27 cellular contexts compared by ENCODE assay signal in genomic region chr2:8242734-8243133, GRCh38.
A peak's percentile ranks its signal among the peaks of the same experiment; 100 is the strongest.
DNase-seq lines count a peak whose midpoint lies in the region; ATAC-seq and TF ChIP-seq lines count a peak whose summit lies in the region.
"Had no signal": no experiment of that assay in that cellular context is flagged by ENCODE, and none has a peak within 500 bp of the region (broad histone marks: within the 10 kb centered on the region; RNA-seq: fewer than 3 reads in every experiment).

No MANE protein-coding gene starts in this region.

- H2AK5ac ChIP-seq in IMR-90 (ENCODE audit: low read depth, low read length): no peak overlapping the region

- no peak for TF ChIP-seq POLR2A in IMR-90 (IDR thresholded peaks at IDR 0.05; ENCODE audit: low read depth, low read length)
- no peak for TF ChIP-seq POLR2A in gastrocnemius medialis (IDR thresholded peaks at IDR 0.05)

- DNase-seq in IMR-90 (peak; percentile 53), SK-N-MC (ENCODE audit: low read depth, low spot score) (no peak), fibroblast of mammary gland (ENCODE audit: low read depth) (peak; percentile 89), gastrocnemius medialis (no peak), ACHN (no peak)
- DNase-seq in NK-92 treated with Interleukin-12 subunit alpha and Interleukin-12 subunit beta, amount 100 ng/mL, for 24 hours (lab: John Stamatoyannopoulos, UW): no peak
- DNase-seq: activated CD4-positive, CD25-positive, alpha-beta regulatory T cell treated with anti-CD3 and anti-CD28 coated beads, Interleukin-2, amount 50 U/mL, for 72 hours; activated CD8-positive, alpha-beta T cell treated with anti-CD3 and anti-CD28 coated beads for 36 hours; activated naive CD8-positive, alpha-beta T cell treated with anti-CD3 and anti-CD28 coated beads, Interleukin-2, amount 10 ng/mL, durations not matched to agents 7 days and 5 days; body of pancreas; CD8-positive, alpha-beta T cell; cortex of kidney; DMS 273 treated with DMSO at 0.1 percent for 48 hours; GOT3; kidney glomerular epithelial cell; naive thymus-derived CD4-positive, alpha-beta T cell; NCI-H1436 treated with DMSO at 0.1 percent for 48 hours; NCI-H2107; NCI-H446 treated with DMSO at 0.1 percent for 48 hours; retina; stimulated activated CD4-positive, alpha-beta T cell treated with anti-CD3 and anti-CD28 coated beads, Interleukin-4, amount 100 ng/mL, for 4 hours; stimulated activated naive CD4-positive, alpha-beta T cell treated with Interleukin-2 at 50 U/mL for 16 hours; T-cell; thyroid gland had no signal

- H3K14ac ChIP-seq in IMR-90 (replicated peaks; ENCODE audit: low read depth, low read length): no peak overlapping the region

- no peak for TF ChIP-seq RAD21 in IMR-90 (IDR thresholded peaks at IDR 0.05; ENCODE audit: low read length)

- H4K8ac ChIP-seq in IMR-90 (ENCODE audit: low read depth in 2 of 2, low read length in 2 of 2): no peak overlapping the region

- no CpG with 5 or more reads among the region's 2 CpGs for WGBS in IMR-90 (ENCODE audit: extremely low coverage in 2 of 2, insufficient read length in 1 of 2), 2 experiments

- dilution Hi-C loops in IMR-90 (cut with HindIII; ENCODE audit: low sequenced_read_pairs, unreplicated experiment): no loop called here

- H2BK20ac ChIP-seq in IMR-90 (ENCODE audit: low read depth, low read length): no peak overlapping the region

- in situ Hi-C loops in IMR-90 (cut with MboI; ENCODE audit: low sequenced_read_pairs): no loop called here
- in situ Hi-C loops in gastrocnemius medialis (cut with MboI; ENCODE audit: low sequenced_read_pairs in 4 of 4): no loop called here
- in situ Hi-C loops in ACHN (cut with HindIII; ENCODE audit: low pct_ligation_motif_present, low pct_unique_long_range_greater_than_20kb, low sequenced_read_pairs): no loop called here

- no peaks in the 10 kb centered on the region for H3K79me1 ChIP-seq in IMR-90 (ENCODE audit: low read depth in 1 of 2, low read length in 2 of 2)

- no peak overlapping the region for H2BK15ac ChIP-seq in IMR-90 (ENCODE audit: low read depth, low read length)

- ATAC-seq in IMR-90 (ENCODE audit: low read depth) (no peak), gastrocnemius medialis (peak; percentile 59 to 65), GM19324 (IDR thresholded peaks at IDR 0.05; ENCODE audit: low FRiP score, unreplicated experiment) (no peak)
- ATAC-seq: activated CD8-positive, alpha-beta T cell treated with anti-CD3 and anti-CD28 coated beads for 36 hours; body of pancreas; CD8-positive, alpha-beta T cell; K562; naive thymus-derived CD4-positive, alpha-beta T cell; Panc1; T-cell had no signal

- intact Hi-C loops in IMR-90 (cut with micrococcal nuclease) (no loop called here), gastrocnemius medialis (cut with DNase I; ENCODE audit: low total_unique reads) (no loop called here)

- no peak overlapping the region for H2AFZ ChIP-seq in IMR-90 (replicated peaks; ENCODE audit: low read length, poor library complexity)

- H4K91ac ChIP-seq in IMR-90 (ENCODE audit: insufficient read depth, low read depth, low read length): no peak overlapping the region

- H3K9me3 ChIP-seq in IMR-90 (ENCODE audit: control insufficient read depth, insufficient read depth, low read length): peaks cover 7% of the 10 kb centered on the region
- no peaks in the 10 kb centered on the region for H3K9me3 ChIP-seq in SK-N-MC (ENCODE audit: low read depth, low read length)
- H3K9me3 ChIP-seq in gastrocnemius medialis: no peaks in the 10 kb centered on the region
- H3K9me3 ChIP-seq: body of pancreas, thyroid gland had no signal

- CTCF ChIA-PET in IMR-90 (lab: Yijun Ruan, JAX): no interaction called here

- no peaks in the 10 kb centered on the region; the same call in 1 of the 2 replicates for H3K4me1 ChIP-seq in IMR-90 (ENCODE audit: control insufficient read depth, insufficient read depth, low read length)
- peaks cover 0 to 1% of the 10 kb centered on the region in 2 donors for H3K4me1 ChIP-seq in gastrocnemius medialis
- H3K4me1 ChIP-seq: body of pancreas, thyroid gland had no signal

- H3K27ac ChIP-seq in IMR-90 (ENCODE audit: insufficient read depth, low read length) (no peak overlapping the region), SK-N-MC (peak overlapping the region; percentile 53; the same call in 1 of the 2 replicates), gastrocnemius medialis (no peak overlapping the region)
- H3K27ac ChIP-seq: body of pancreas, thyroid gland had no signal

- no peak overlapping the region for H3K56ac ChIP-seq in IMR-90 (ENCODE audit: extremely low read depth, insufficient read depth, low read length)

- no peak overlapping the region for H4K5ac ChIP-seq in IMR-90 (ENCODE audit: low read depth, low read length)

- no TSS peak for BruUV-seq in IMR-90 (replicated peaks; lab: Mats Ljungman, UMichigan)

- no peaks in the 10 kb centered on the region for H3K9me1 ChIP-seq in IMR-90 (ENCODE audit: insufficient read depth, low read length)

- H3K18ac ChIP-seq in IMR-90 (ENCODE audit: low read depth, low read length): no peak overlapping the region

- H3K4me2 ChIP-seq in IMR-90 (ENCODE audit: low read depth, low read length): peak overlapping the region; percentile 78

- no peak overlapping the region for H3K4ac ChIP-seq in IMR-90 (ENCODE audit: low read depth, low read length)

- no peak overlapping the region for H2BK120ac ChIP-seq in IMR-90 (ENCODE audit: low read depth, low read length)

- H3K27me3 ChIP-seq in IMR-90 (ENCODE audit: control insufficient read depth, insufficient read depth, low read length) (no peaks in the 10 kb centered on the region; the same call in 1 of the 2 replicates), gastrocnemius medialis (no peaks in the 10 kb centered on the region)
- H3K27me3 ChIP-seq: body of pancreas, thyroid gland had no signal

- H3K23ac ChIP-seq in IMR-90 (ENCODE audit: low read depth, low read length): no peak overlapping the region

- no peak overlapping the region for H2AK9ac ChIP-seq in IMR-90 (replicated peaks; ENCODE audit: low read depth, low read length, poor library complexity)

- H3K9ac ChIP-seq in IMR-90 (ENCODE audit: low read depth, low read length) (no peak overlapping the region), SK-N-MC (ENCODE audit: insufficient read length) (no peak overlapping the region)

- H2BK5ac ChIP-seq in IMR-90 (ENCODE audit: low read depth, low read length, poor library complexity, severe bottlenecking): no peak overlapping the region

- H4K20me1 ChIP-seq in IMR-90 (ENCODE audit: insufficient read depth, low read length): no peaks in the 10 kb centered on the region

- TF ChIP-seq CTCF in IMR-90 (conservative IDR thresholded peaks at IDR 0.05; ENCODE audit: low read depth, low read length): no peak
- TF ChIP-seq CTCF in fibroblast of mammary gland (conservative IDR thresholded peaks at IDR 0.05; ENCODE audit: control insufficient read depth, insufficient read depth, low read depth, low read length): no peak
- TF ChIP-seq CTCF in gastrocnemius medialis (IDR thresholded peaks at IDR 0.05 in 4 of 5, conservative IDR thresholded peaks at IDR 0.05 in 1 of 5): no peak

- H3K36me3 ChIP-seq in IMR-90 (ENCODE audit: control insufficient read depth, insufficient read depth, low read length): no peaks in the 10 kb centered on the region
- no peaks in the 10 kb centered on the region for H3K36me3 ChIP-seq in SK-N-MC (ENCODE audit: insufficient read depth, low read length)
- H3K36me3 ChIP-seq in gastrocnemius medialis: no peaks in the 10 kb centered on the region
- H3K36me3 ChIP-seq: thyroid gland had no signal

- POLR2A ChIA-PET in IMR-90 (lab: Charles Lee; ENCODE audit: unreplicated experiment): no interaction called here

- H3K4me3 ChIP-seq in IMR-90 (ENCODE audit: insufficient read depth, low read depth, low read length): no peak overlapping the region
- 0 out of 2 replicates have a peak overlapping the region, but pooled peaks have one; percentile 11 for H3K4me3 ChIP-seq in SK-N-MC
- no peak overlapping the region for H3K4me3 ChIP-seq in fibroblast of mammary gland (ENCODE audit: control insufficient read depth, low read depth, low read length)
- no peak overlapping the region for H3K4me3 ChIP-seq in gastrocnemius medialis
- H3K4me3 ChIP-seq: body of pancreas, K562, thyroid gland had no signal

TF ChIP-seq in IMR-90, 13 proteins besides CTCF, POLR2A, EP300 and RAD21:
- TF ChIP-seq USF2 (IDR thresholded peaks at IDR 0.05; ENCODE audit: low read depth, low read length) (no peak), CHD1 (IDR thresholded peaks at IDR 0.05; ENCODE audit: low read depth, low read length) (no peak), MAFK (IDR thresholded peaks at IDR 0.05; ENCODE audit: low read depth, low read length) (no peak), RFX5 (IDR thresholded peaks at IDR 0.05; ENCODE audit: low read depth, low read length) (no peak), MAZ (IDR thresholded peaks at IDR 0.05; ENCODE audit: borderline replicate concordance, low read depth, low read length) (no peak), NFE2L2 (IDR thresholded peaks at IDR 0.05; ENCODE audit: low read depth, low read length) (no peak), ELK1 (IDR thresholded peaks at IDR 0.05; ENCODE audit: borderline replicate concordance, low read depth, low read length) (no peak), RCOR1 (IDR thresholded peaks at IDR 0.05; ENCODE audit: insufficient replicate concordance, low read length) (no peak)

Comparison
In these comparisons a context has a peak if more than half of its experiments do, and no peak if none do; other contexts are left out.
1. ATAC-seq: peak in gastrocnemius medialis (2 of 2); none in IMR-90 (single experiment) and GM19324 (single experiment).
2. DNase-seq: peak in IMR-90 (single experiment) and fibroblast of mammary gland (single experiment); none in SK-N-MC (single experiment), gastrocnemius medialis (0 of 2), NK-92 treated with Interleukin-12 subunit alpha and Interleukin-12 subunit beta, amount 100 ng/mL, for 24 hours (single experiment) and ACHN (single experiment).